ENCODE assay signal across 16 cellular contexts in the genomic region with DNA sequence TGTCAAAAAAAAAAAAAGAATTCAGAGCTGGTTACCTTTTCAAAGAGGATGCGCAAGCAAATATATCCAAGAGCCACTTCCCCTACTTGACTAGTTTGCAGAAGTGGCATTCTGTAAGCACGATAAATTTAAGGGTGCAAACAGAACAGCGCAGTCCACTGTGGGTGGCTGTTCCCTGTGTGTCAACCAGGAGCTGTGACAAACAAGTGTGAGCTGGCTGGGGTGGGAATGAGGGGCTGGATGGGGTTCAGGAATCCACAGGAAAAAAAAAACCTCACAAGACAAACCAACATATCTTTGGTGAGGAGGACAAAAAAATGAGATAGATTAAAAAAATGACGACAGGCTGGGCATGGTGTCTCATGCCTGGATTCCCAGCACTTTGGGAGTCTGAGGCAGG.
"Had no signal": no experiment of that assay in that cellular context is flagged by ENCODE, and none has a peak within 500 bp of the region (broad histone marks: within the 10 kb centered on the region; RNA-seq: fewer than 3 reads in every experiment).

No MANE protein-coding gene starts in this region.

- H3K4me1 ChIP-seq: heart left ventricle, testis, tibial nerve, upper lobe of right lung, vagina had no signal

- H3K27me3 Mint-ChIP-seq: naive thymus-derived CD8-positive, alpha-beta T cell; stimulated activated memory B cell treated with anti-CD40 and anti-IgM and Interleukin-4, amounts not matched to agents 10 μg/mL and 1 μg/mL and 100 μg/mL, for 72 hours; stimulated activated naive CD8-positive, alpha-beta T cell treated with anti-CD3 and anti-CD28 coated beads, Interleukin-15, amount 100 ng/mL, for 72 hours had no signal

- H3K9me3 ChIP-seq: heart left ventricle, mucosa of descending colon, neutrophil, testis, tibial nerve, upper lobe of right lung, vagina had no signal

- H3K27me3 ChIP-seq: heart left ventricle, neutrophil, testis, tibial nerve, upper lobe of right lung, vagina had no signal

- H3K9me3 Mint-ChIP-seq: naive thymus-derived CD8-positive, alpha-beta T cell; stimulated activated memory B cell treated with anti-CD40 and anti-IgM and Interleukin-4, amounts not matched to agents 10 μg/mL and 1 μg/mL and 100 μg/mL, for 72 hours; stimulated activated naive CD8-positive, alpha-beta T cell treated with anti-CD3 and anti-CD28 coated beads, Interleukin-15, amount 100 ng/mL, for 72 hours had no signal

- H3K4me1 Mint-ChIP-seq: naive thymus-derived CD8-positive, alpha-beta T cell; stimulated activated memory B cell treated with anti-CD40 and anti-IgM and Interleukin-4, amounts not matched to agents 10 μg/mL and 1 μg/mL and 100 μg/mL, for 72 hours; stimulated activated naive CD8-positive, alpha-beta T cell treated with anti-CD3 and anti-CD28 coated beads, Interleukin-15, amount 100 ng/mL, for 72 hours had no signal

- H3K27ac ChIP-seq: heart left ventricle, neutrophil, testis, tibial nerve, upper lobe of right lung, vagina had no signal

- H3K4me3 ChIP-seq: heart left ventricle, mucosa of descending colon, testis, tibial nerve, upper lobe of right lung, vagina had no signal

- H3K27ac Mint-ChIP-seq: stimulated activated memory B cell treated with anti-CD40 and anti-IgM and Interleukin-4, amounts not matched to agents 10 μg/mL and 1 μg/mL and 100 μg/mL, for 72 hours had no signal

- H3K4me3 Mint-ChIP-seq: naive thymus-derived CD8-positive, alpha-beta T cell; stimulated activated memory B cell treated with anti-CD40 and anti-IgM and Interleukin-4, amounts not matched to agents 10 μg/mL and 1 μg/mL and 100 μg/mL, for 72 hours; stimulated activated naive CD8-positive, alpha-beta T cell treated with anti-CD3 and anti-CD28 coated beads, Interleukin-15, amount 100 ng/mL, for 72 hours had no signal

- DNase-seq: erythroblast; foreskin melanocyte; heart left ventricle; kidney glomerular epithelial cell; mucosa of descending colon; naive thymus-derived CD8-positive, alpha-beta T cell; small intestine; stimulated activated CD4-positive, alpha-beta T cell treated with anti-CD3 and anti-CD28 coated beads, Interleukin-4, amount 100 ng/mL, for 1 hour; stimulated activated CD8-positive, alpha-beta memory T cell treated with anti-CD3 and anti-CD28 coated beads, Interleukin-4, amount 100 ng/mL, for 48 hours; stimulated activated naive CD8-positive, alpha-beta T cell treated with anti-CD3 and anti-CD28 coated beads, Interleukin-15, amount 100 ng/mL, for 72 hours; testis had no signal

- ATAC-seq: heart left ventricle; mucosa of descending colon; naive thymus-derived CD8-positive, alpha-beta T cell; stimulated activated memory B cell treated with anti-CD40 and anti-IgM and Interleukin-4, amounts not matched to agents 10 μg/mL and 1 μg/mL and 100 μg/mL, for 72 hours; stimulated activated naive CD8-positive, alpha-beta T cell treated with anti-CD3 and anti-CD28 coated beads, Interleukin-15, amount 100 ng/mL, for 72 hours; upper lobe of right lung had no signal
